Comparison of ENCODE assay signal across 2 cellular contexts in the genomic region with DNA sequence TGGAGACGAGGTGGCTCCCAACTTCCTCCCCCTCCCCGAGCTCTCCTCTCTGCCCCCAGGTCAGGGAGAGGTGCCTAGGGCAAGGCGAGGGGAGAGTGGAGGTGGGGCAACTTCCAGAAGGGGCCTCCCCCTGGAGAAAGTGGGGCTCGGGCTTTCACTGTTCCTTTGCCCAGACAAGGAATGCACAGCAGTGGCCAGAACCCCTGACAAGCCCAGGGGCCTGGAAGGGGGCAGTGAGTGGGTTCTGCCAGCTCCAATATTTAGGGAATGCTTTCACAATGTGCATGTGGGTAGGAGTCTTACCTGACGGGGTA.
TF ChIP-seq lines count a peak whose summit lies in the region.

No MANE protein-coding gene starts in this region.

TF ChIP-seq in GM23338, 12 proteins besides CTCF, POLR2A, EP300 and RAD21:
- TF ChIP-seq NANOG (IDR thresholded peaks at IDR 0.05; ENCODE audit: borderline replicate concordance), result no peak

TF ChIP-seq in K562, 482 proteins besides CTCF, POLR2A, EP300 and RAD21:
- TF ChIP-seq RAD51 (IDR thresholded peaks at IDR 0.05; ENCODE audit: borderline replicate concordance, low read depth) (no peak), CEBPB (tag; IDR thresholded peaks at IDR 0.05) (0 out of 2 replicates have a peak, but pooled peaks have one; percentile 45), CBX1 (IDR thresholded peaks at IDR 0.05; ENCODE audit: low read depth) (no peak)
